Comparison of ENCODE assay signal across 16 cellular contexts in genomic region chr16:11989238-11990160, GRCh38. TPM values are rescaled to one million over a fixed set of nuclear protein-coding genes. Genes with fewer than 3 reads are reported as not detected.
A peak's percentile ranks its signal among the peaks of the same experiment; 100 is the strongest.
DNase-seq lines count a peak whose midpoint lies in the region; ATAC-seq and TF ChIP-seq lines count a peak whose summit lies in the region.
"Had no signal": no experiment of that assay in that cellular context is flagged by ENCODE, and none has a peak within 500 bp of the region (broad histone marks: within the 10 kb centered on the region; RNA-seq: fewer than 3 reads in every experiment).

No MANE protein-coding gene starts in this region.

- H3K27ac Mint-ChIP-seq in endodermal cell: peak overlapping the region; percentile 41
- H3K27ac Mint-ChIP-seq: activated CD4-positive, alpha-beta memory T cell treated with anti-CD3 and anti-CD28 coated beads, Interleukin-2, amount 10 ng/mL, durations not matched to agents 7 days and 5 days had no signal

- TF ChIP-seq CTCF in endodermal cell (conservative IDR thresholded peaks at IDR 0.05): no peak
- TF ChIP-seq CTCF in neutrophil (IDR thresholded peaks at IDR 0.05): no peak

- no peak overlapping the region for H3K9ac ChIP-seq in endodermal cell (ENCODE audit: extremely low read depth, low read length, poor library complexity, severe bottlenecking)

- no peaks in the 10 kb centered on the region for H3K9me3 Mint-ChIP-seq in endodermal cell
- H3K9me3 Mint-ChIP-seq: activated CD4-positive, alpha-beta memory T cell treated with anti-CD3 and anti-CD28 coated beads, Interleukin-2, amount 10 ng/mL, durations not matched to agents 7 days and 5 days had no signal

- H3K27ac ChIP-seq in endodermal cell (ENCODE audit: low read depth, low read length): peak overlapping the region; percentile 78
- peak overlapping the region; percentile 61 for H3K27ac ChIP-seq in neutrophil

- H3K4me1 ChIP-seq in endodermal cell (ENCODE audit: control insufficient read depth, insufficient read depth, low read length) (no peaks in the 10 kb centered on the region), neutrophil (ENCODE audit: control insufficient read depth in 1 of 2, insufficient read depth in 1 of 2, low read depth in 1 of 2, low read length in 1 of 2) (peaks cover 50 to 56% of the 10 kb centered on the region in 2 experiments)

- peak; percentile 43 for ATAC-seq in HG03354 (IDR thresholded peaks at IDR 0.05; ENCODE audit: poor library complexity, severe bottlenecking, unreplicated experiment)
- ATAC-seq: Panc1 had no signal

- H3K36me3 ChIP-seq in endodermal cell (ENCODE audit: control insufficient read depth, insufficient read depth, low read length) (no peaks in the 10 kb centered on the region), neutrophil (no peaks in the 10 kb centered on the region)

- peaks cover 8% of the 10 kb centered on the region for H3K4me1 Mint-ChIP-seq in endodermal cell
- H3K4me1 Mint-ChIP-seq: activated CD4-positive, alpha-beta memory T cell treated with anti-CD3 and anti-CD28 coated beads, Interleukin-2, amount 10 ng/mL, durations not matched to agents 7 days and 5 days had no signal

- H3K36me3 Mint-ChIP-seq in endodermal cell (ENCODE audit: low read depth): no peaks in the 10 kb centered on the region

- H3K4me3 ChIP-seq in GM08714 (ENCODE audit: low read length) (peak overlapping the region; percentile 15; the same call in 1 of the 2 replicates), endodermal cell (ENCODE audit: low read length) (no peak overlapping the region), neutrophil (ENCODE audit: low read depth in 1 of 2, low read length in 1 of 2) (no peak overlapping the region)
- H3K4me3 ChIP-seq: lung had no signal

- H3K27me3 ChIP-seq in endodermal cell (ENCODE audit: control insufficient read depth, insufficient read depth, low read length, poor library complexity, severe bottlenecking): no peaks in the 10 kb centered on the region
- no peaks in the 10 kb centered on the region for H3K27me3 ChIP-seq in neutrophil

- no peak overlapping the region for H3K4me3 Mint-ChIP-seq in endodermal cell
- H3K4me3 Mint-ChIP-seq: activated CD4-positive, alpha-beta memory T cell treated with anti-CD3 and anti-CD28 coated beads, Interleukin-2, amount 10 ng/mL, durations not matched to agents 7 days and 5 days had no signal

- no peaks in the 10 kb centered on the region for H3K27me3 Mint-ChIP-seq in endodermal cell (ENCODE audit: insufficient read depth)
- H3K27me3 Mint-ChIP-seq: activated CD4-positive, alpha-beta memory T cell treated with anti-CD3 and anti-CD28 coated beads, Interleukin-2, amount 10 ng/mL, durations not matched to agents 7 days and 5 days had no signal

- DNase-seq in endodermal cell: no peak
- DNase-seq in NCI-H1930 (lab: John Stamatoyannopoulos, UW): no peak
- no peak for DNase-seq in GM19238 (ENCODE audit: insufficient read length, low spot score)
- no peak for DNase-seq in GOT3 (lab: John Stamatoyannopoulos, UW)
- no peak for DNase-seq in GF-D8 (lab: John Stamatoyannopoulos, UW)
- DNase-seq: activated CD4-positive, alpha-beta memory T cell treated with anti-CD3 and anti-CD28 coated beads, Interleukin-2, amount 10 ng/mL, durations not matched to agents 7 days and 5 days; activated gamma-delta T cell; NCI-H226; stimulated activated CD4-positive, alpha-beta T cell treated with anti-CD3 and anti-CD28 coated beads, Interleukin-4, amount 100 ng/mL, for 4 hours had no signal

- WGBS in endodermal cell (ENCODE audit: insufficient coverage in 1 of 2, insufficient read length in 1 of 2), 2 experiments: 88 to 93% methylated on average over 17 of the region's 17 CpGs

- H3K9me3 ChIP-seq in endodermal cell (ENCODE audit: control insufficient read depth, low read length) (no peaks in the 10 kb centered on the region), neutrophil (no peaks in the 10 kb centered on the region)

RNA-seq across cellular contexts. Expression of gene SNX29, which starts 13.0 kb away (rescaled TPM):
- total RNA-seq in endodermal cell: 10 to 100 TPM; 11.0 to 18.3 TPM
- polyA plus RNA-seq in endodermal cell (2013, experiment 1 of 2): 7.4 TPM
- polyA plus RNA-seq in endodermal cell (2013, experiment 2 of 2): 6.9 TPM

RNA-seq across cellular contexts. Expression of gene TNFRSF17, which starts 24.5 kb away (rescaled TPM):
- total RNA-seq in endodermal cell: not detected
- not detected for polyA plus RNA-seq in endodermal cell (2013, experiment 1 of 2)
- polyA plus RNA-seq in endodermal cell (2013, experiment 2 of 2): not detected
- total RNA-seq: activated CD4-positive, alpha-beta memory T cell treated with anti-CD3 and anti-CD28 coated beads, Interleukin-2, amount 10 ng/mL, durations not matched to agents 7 days and 5 days; renal cortical epithelial cell; T-helper 2 cell treated with Interferon-gamma antibody and Interleukin-4, amounts not matched to agents 100 ng/mL and 5 ng/mL, for 36 hours had no signal

RNA-seq across cellular contexts. Expression of gene NPIPB2, which starts 47.7 kb away (rescaled TPM):
- total RNA-seq in endodermal cell: 10 to 100 TPM; 10.2 to 15.0 TPM
- 3.9 TPM for polyA plus RNA-seq in endodermal cell (2013, experiment 1 of 2)
- polyA plus RNA-seq in endodermal cell (2013, experiment 2 of 2): 4.0 TPM
